ENCODE assay signal across 8 cellular contexts in the genomic region with DNA sequence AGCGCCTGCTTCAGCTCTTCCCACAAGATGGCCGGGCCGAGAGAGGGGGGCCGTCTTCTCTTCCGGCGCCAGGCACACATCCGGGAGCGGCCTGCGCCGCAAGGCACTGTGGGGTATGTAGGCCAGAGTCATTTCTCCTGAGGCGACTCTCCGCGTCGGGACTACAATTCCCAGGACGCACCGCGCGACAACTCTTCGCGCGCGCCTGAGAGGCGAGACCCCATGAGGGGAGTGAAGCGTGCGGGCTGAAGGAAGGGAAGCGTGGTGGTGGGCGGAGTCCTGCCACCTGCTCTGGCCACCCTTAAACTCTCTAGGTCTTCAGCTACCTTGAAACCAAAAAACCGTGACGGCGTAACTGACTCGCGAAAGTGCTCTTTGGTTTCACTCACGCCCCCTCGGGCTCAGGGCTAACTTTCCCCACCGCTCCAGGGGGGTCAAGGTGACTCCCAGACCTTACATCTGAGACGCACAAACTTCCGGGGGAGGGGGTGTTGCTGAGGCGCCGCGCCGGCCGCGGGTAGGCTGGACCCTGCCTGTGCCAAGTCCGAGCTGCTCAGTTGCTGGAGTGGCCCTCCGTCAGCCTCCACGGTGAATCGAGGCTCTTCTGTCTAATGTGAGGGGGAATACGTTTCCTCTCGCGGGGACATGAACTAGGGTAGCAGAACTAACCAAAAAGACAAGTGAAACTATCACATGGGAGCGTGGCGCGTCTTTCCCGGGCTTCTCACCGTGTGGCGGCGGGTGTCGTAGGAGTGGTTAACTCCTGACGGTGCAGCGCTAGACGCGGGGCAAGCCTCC. TPM values are rescaled to one million over a fixed set of nuclear protein-coding genes. Genes with fewer than 3 reads are reported as not detected.
DNase-seq lines count a peak whose midpoint lies in the region; ATAC-seq and TF ChIP-seq lines count a peak whose summit lies in the region.

A gene (minus strand): TSS at position 45 of the 798 bp plus-strand sequence. CDS start 102 bp downstream, outside the sequence.

- no peaks in the 10 kb centered on the region for H3K27me3 ChIP-seq in dorsolateral prefrontal cortex
- H3K27me3 ChIP-seq in right lobe of liver, result no peaks in the 10 kb centered on the region

- no peak for TF ChIP-seq CTCF in CD14-positive monocyte (IDR thresholded peaks at IDR 0.05)
- peak in 15 of 56 donors; percentile 1 to 42 (median 16) for TF ChIP-seq CTCF in dorsolateral prefrontal cortex (IDR thresholded peaks at IDR 0.05 in 54 of 56, conservative IDR thresholded peaks at IDR 0.05 in 2 of 56; ENCODE audit: low read depth in 1 of 56, partially characterized antibody in 56 of 56)
- no peak for TF ChIP-seq CTCF in right lobe of liver (IDR thresholded peaks at IDR 0.05)

- peaks cover 57% of the 10 kb centered on the region for H3K4me1 Mint-ChIP-seq in CD14-positive monocyte
- H3K4me1 Mint-ChIP-seq in activated CD4-positive, alpha-beta memory T cell treated with anti-CD3 and anti-CD28 coated beads for 36 hours (ENCODE audit: low read depth), result peaks cover 50% of the 10 kb centered on the region

- WGBS in right lobe of liver (ENCODE audit: insufficient coverage, low coverage, low lambda C conversion rate, missing lambda C conversion rate), result 0% methylated on average over 29 of the region's 62 CpGs

- H3K36me3 ChIP-seq in right lobe of liver, result peaks cover 0 to 5% (median 2%) of the 10 kb centered on the region in 4 donors

- peak within 1 kb of the TSS; percentile 62 to 96 (median 86) for H3K4me3 ChIP-seq in dorsolateral prefrontal cortex
- H3K4me3 ChIP-seq in right lobe of liver, result peak within 1 kb of the TSS; percentile 71 to 80 (median 75)

- H3K9me3 Mint-ChIP-seq in CD14-positive monocyte, result no peaks in the 10 kb centered on the region
- H3K9me3 Mint-ChIP-seq in activated CD4-positive, alpha-beta memory T cell treated with anti-CD3 and anti-CD28 coated beads for 36 hours, result no peaks in the 10 kb centered on the region

- H3K27ac ChIP-seq in dorsolateral prefrontal cortex (peak within 1 kb of the TSS; percentile 36 to 95 (median 85)), right lobe of liver (peak within 1 kb of the TSS; percentile 77 to 90 (median 89))

- peak; percentile 93 for DNase-seq in CD14-positive monocyte (ENCODE audit: low spot score)
- peak; percentile 96 for DNase-seq in NCI-H82 treated with DMSO at 0.1 percent for 48 hours (lab: John Stamatoyannopoulos, UW; ENCODE audit: unreplicated experiment)
- peak; percentile 97 for DNase-seq in activated CD4-positive, alpha-beta memory T cell treated with anti-CD3 and anti-CD28 coated beads for 36 hours
- peak; percentile 94 to 97 (median 96) for DNase-seq in dorsolateral prefrontal cortex
- DNase-seq in right lobe of liver, result peak; percentile 97 to 98 (median 98)
- peak; percentile 89 to 98 for DNase-seq in stimulated activated CD4-positive, alpha-beta T cell treated with anti-CD3 and anti-CD28 coated beads, Interleukin-4, amount 100 ng/mL, for 4 hours

- peaks cover 7% of the 10 kb centered on the region in 2 donors for H3K36me3 Mint-ChIP-seq in CD14-positive monocyte
- peaks cover 45% of the 10 kb centered on the region for H3K36me3 Mint-ChIP-seq in activated CD4-positive, alpha-beta memory T cell treated with anti-CD3 and anti-CD28 coated beads for 36 hours

- ATAC-seq in GM19438 (IDR thresholded peaks at IDR 0.05; ENCODE audit: low read depth, unreplicated experiment) (peak; percentile 79), HG03575 (IDR thresholded peaks at IDR 0.05; ENCODE audit: extremely low read depth, insufficient number of reproducible peaks, low FRiP score, unreplicated experiment) (peak; percentile 81), right lobe of liver (peak; percentile 94 to 97 (median 94))

- TF ChIP-seq POLR2A in right lobe of liver (IDR thresholded peaks at IDR 0.05), result peak; percentile 64

- H3K4me3 Mint-ChIP-seq in CD14-positive monocyte, result peak within 1 kb of the TSS; percentile 98 to 99
- peak within 1 kb of the TSS; percentile 83 for H3K4me3 Mint-ChIP-seq in activated CD4-positive, alpha-beta memory T cell treated with anti-CD3 and anti-CD28 coated beads for 36 hours

- CTCF ChIA-PET in activated CD4-positive, alpha-beta memory T cell treated with anti-CD3 and anti-CD28 coated beads for 36 hours (lab: Charles Lee), result interaction anchor here (2.1 to 2.8 kb wide), 2 partner anchors 70 kb away, joined by 11 to 13 read pairs; no protein-coding TSS in a partner anchor

- no peaks in the 10 kb centered on the region for H3K9me3 ChIP-seq in right lobe of liver

- intact Hi-C loops in CD14-positive monocyte (cut with micrococcal nuclease), result loop anchor here (10.0 kb wide), 2 partner anchors 254 to 506 kb away; a partner anchor contains a TSS
- intact Hi-C loops in activated CD4-positive, alpha-beta memory T cell treated with anti-CD3 and anti-CD28 coated beads for 36 hours (cut with micrococcal nuclease), result loop anchor here (1.0 to 10.0 kb wide), 13 partner anchors 11 to 506 kb away; a partner anchor contains a TSS
- intact Hi-C loops in dorsolateral prefrontal cortex (cut with DNase I), result loop anchor here in 1 of 2 donors (10.0 kb wide), 1 partner anchor 254 kb away; a partner anchor contains a TSS
- intact Hi-C loops in right lobe of liver (cut with DNase I), result no loop called here

- H3K4me1 ChIP-seq in right lobe of liver, result peaks cover 0 to 12% (median 6%) of the 10 kb centered on the region in 4 donors

- peak within 1 kb of the TSS; percentile 93 to 99 (median 95) for H3K27ac Mint-ChIP-seq in CD14-positive monocyte
- H3K27ac Mint-ChIP-seq in activated CD4-positive, alpha-beta memory T cell treated with anti-CD3 and anti-CD28 coated beads for 36 hours, result peak within 1 kb of the TSS; percentile 97

- peaks cover 0 to 2% (median 0%) of the 10 kb centered on the region in 3 donors for H3K27me3 Mint-ChIP-seq in CD14-positive monocyte (ENCODE audit: low read depth in 3 of 3)
- no peaks in the 10 kb centered on the region for H3K27me3 Mint-ChIP-seq in activated CD4-positive, alpha-beta memory T cell treated with anti-CD3 and anti-CD28 coated beads for 36 hours

- POLR2A ChIA-PET in activated CD4-positive, alpha-beta memory T cell treated with anti-CD3 and anti-CD28 coated beads for 36 hours (lab: Charles Lee), result interaction anchor here (0.6 to 4.3 kb wide), 15 partner anchors 11 to 377 kb away, joined by 3 to 32 read pairs (median 6); a partner anchor contains a TSS

RNA-seq across cellular contexts. Expression of the gene that starts here (rescaled TPM):
- polyA plus RNA-seq in CD14-positive monocyte, result 10 to 100 TPM; 75.3 to 78.8 TPM
- total RNA-seq in activated CD4-positive, alpha-beta memory T cell treated with anti-CD3 and anti-CD28 coated beads for 36 hours, result 100 to 1,000 TPM; 388 to 398 TPM
- total RNA-seq in dorsolateral prefrontal cortex (100 to 1,000 TPM in 8 of 120 experiments, 10 to 100 TPM in 112; 69.2 to 109 (median 88.4) TPM), right lobe of liver (100 to 1,000 TPM in 3 of 6 experiments, 10 to 100 TPM in 3; 65.6 to 156 (median 96.6) TPM)

Comparison
In these comparisons a context has a peak if more than half of its experiments do, and no peak if none do; other contexts are left out.
1. Peak in every context shown above with its lines: DNase-seq, ATAC-seq, H3K4me3 ChIP-seq and H3K27ac ChIP-seq.
2. intact Hi-C loops: an anchor here in CD14-positive monocyte (10.0 kb wide) and activated CD4-positive, alpha-beta memory T cell treated with anti-CD3 and anti-CD28 coated beads for 36 hours (1.0 to 10.0 kb wide); none called in right lobe of liver.